ENCODE assay signal across 8 cellular contexts in genomic region chr12:132827763-132828703, GRCh38. TPM values are rescaled to one million over a fixed set of nuclear protein-coding genes. Genes with fewer than 3 reads are reported as not detected.
DNase-seq lines count a peak whose midpoint lies in the region; ATAC-seq and TF ChIP-seq lines count a peak whose summit lies in the region.

No MANE protein-coding gene starts in this region.

- H3K4me3 ChIP-seq in HAP-1: peak overlapping the region; percentile 78
- peak overlapping the region; percentile 87 for H3K4me3 ChIP-seq in LNCaP clone FGC (ENCODE audit: low read depth, low read length)

- H3K4me1 ChIP-seq in HAP-1 (peaks cover 5% of the 10 kb centered on the region; the same call in 1 of the 2 replicates), foreskin keratinocyte (peaks cover 9% of the 10 kb centered on the region)

- peaks cover 14% of the 10 kb centered on the region for H3K36me3 Mint-ChIP-seq in activated T-cell treated with anti-CD3 and anti-CD28 coated beads, Interleukin-2, amount 50 U/mL, for 4 hours (ENCODE audit: insufficient read depth)
- H3K36me3 Mint-ChIP-seq in osteocyte (ENCODE audit: unreplicated experiment): peaks cover 39% of the 10 kb centered on the region

- TF ChIP-seq CTCF in LNCaP clone FGC (IDR thresholded peaks at IDR 0.05; ENCODE audit: control insufficient read depth, extremely low read depth, insufficient read depth) (0 out of 2 replicates have a peak, but pooled peaks have one; percentile 4), foreskin keratinocyte (conservative IDR thresholded peaks at IDR 0.05) (no peak), osteocyte (IDR thresholded peaks at IDR 0.05) (no peak)

- peak overlapping the region; percentile 89 for H3K4me3 Mint-ChIP-seq in activated T-cell treated with anti-CD3 and anti-CD28 coated beads, Interleukin-2, amount 50 U/mL, for 4 hours
- H3K4me3 Mint-ChIP-seq in osteocyte (ENCODE audit: unreplicated experiment): peak overlapping the region; percentile 88

- no peaks in the 10 kb centered on the region for H3K9me3 Mint-ChIP-seq in activated T-cell treated with anti-CD3 and anti-CD28 coated beads, Interleukin-2, amount 50 U/mL, for 4 hours
- H3K9me3 Mint-ChIP-seq in osteocyte (ENCODE audit: unreplicated experiment): no peaks in the 10 kb centered on the region

- H3K9me3 ChIP-seq in HAP-1: peaks cover 4% of the 10 kb centered on the region; the same call in 1 of the 2 replicates

- peak; percentile 65 to 66 for ATAC-seq in activated T-cell treated with anti-CD3 and anti-CD28 coated beads, Interleukin-2, amount 50 U/mL, for 4 hours
- ATAC-seq in foreskin keratinocyte: peak; percentile 39

- peak; percentile 31 for DNase-seq in activated naive CD4-positive, alpha-beta T cell treated with Interleukin-2 at 50 U/mL for 16 hours
- no peak for DNase-seq in activated naive CD4-positive, alpha-beta T cell treated with anti-CD3 and anti-CD28 coated beads, Interleukin-2, amount 50 U/mL, for 16 hours
- DNase-seq in HAP-1 (ENCODE audit: low spot score in 2 of 2): peak in 1 of 2 experiments; percentile 14
- peak; percentile 81 for DNase-seq in LNCaP clone FGC (ENCODE audit: low read depth)
- DNase-seq in activated T-cell treated with anti-CD3 and anti-CD28 coated beads, Interleukin-2, amount 50 U/mL, for 4 hours: no peak
- DNase-seq in foreskin keratinocyte: peak; percentile 29 to 57
- no peak for DNase-seq in osteocyte (ENCODE audit: extremely low spot score, unreplicated experiment)
- no peak for DNase-seq in superior temporal gyrus (ENCODE audit: extremely low spot score)

- peaks cover 40% of the 10 kb centered on the region for H3K4me1 Mint-ChIP-seq in activated T-cell treated with anti-CD3 and anti-CD28 coated beads, Interleukin-2, amount 50 U/mL, for 4 hours (ENCODE audit: low read depth)
- peaks cover 31% of the 10 kb centered on the region for H3K4me1 Mint-ChIP-seq in osteocyte (ENCODE audit: unreplicated experiment)

- H3K27ac Mint-ChIP-seq in osteocyte (ENCODE audit: unreplicated experiment): peak overlapping the region; percentile 96

- peak overlapping the region; percentile 68 for H3K27ac ChIP-seq in foreskin keratinocyte

- no peaks in the 10 kb centered on the region for H3K27me3 ChIP-seq in HAP-1 (ENCODE audit: low read depth)
- no peaks in the 10 kb centered on the region for H3K27me3 ChIP-seq in foreskin keratinocyte

- H3K27me3 Mint-ChIP-seq in activated T-cell treated with anti-CD3 and anti-CD28 coated beads, Interleukin-2, amount 50 U/mL, for 4 hours (ENCODE audit: low read depth): no peaks in the 10 kb centered on the region
- H3K27me3 Mint-ChIP-seq in osteocyte (ENCODE audit: unreplicated experiment): no peaks in the 10 kb centered on the region

- in situ Hi-C loops in HAP-1 (cut with MboI; ENCODE audit: low sequenced_read_pairs): no loop called here

- H3K36me3 ChIP-seq in HAP-1 (replicated peaks): peaks cover 29% of the 10 kb centered on the region

RNA-seq across cellular contexts. Expression of gene GOLGA3, which starts 0.6 kb away (rescaled TPM):
- total RNA-seq in activated T-cell treated with anti-CD3 and anti-CD28 coated beads, Interleukin-2, amount 50 U/mL, for 4 hours: 10 to 100 TPM; 74.6 to 86.9 (median 75.9) TPM
- total RNA-seq in foreskin keratinocyte (50.2 and 58.3 TPM in 2 replicates), osteocyte (104 and 114 TPM in 2 replicates)
- 8.2 and 9.1 TPM in 2 replicates for polyA plus RNA-seq in foreskin keratinocyte

RNA-seq across cellular contexts. Expression of gene CHFR, which starts 59.4 kb away (rescaled TPM):
- total RNA-seq in activated T-cell treated with anti-CD3 and anti-CD28 coated beads, Interleukin-2, amount 50 U/mL, for 4 hours: 10 to 100 TPM; 52.3 to 54.4 (median 53.5) TPM
- 21.6 and 27.0 TPM in 2 replicates for total RNA-seq in foreskin keratinocyte
- polyA plus RNA-seq in foreskin keratinocyte: 13.6 and 13.8 TPM in 2 replicates
- 58.4 and 63.3 TPM in 2 replicates for total RNA-seq in osteocyte

Comparison
In these comparisons a context has a peak if more than half of its experiments do, and no peak if none do; other contexts are left out.
1. DNase-seq: peak in activated naive CD4-positive, alpha-beta T cell treated with Interleukin-2 at 50 U/mL for 16 hours (single experiment), LNCaP clone FGC (single experiment) and foreskin keratinocyte (2 of 2); none in activated naive CD4-positive, alpha-beta T cell treated with anti-CD3 and anti-CD28 coated beads, Interleukin-2, amount 50 U/mL, for 16 hours (single experiment), activated T-cell treated with anti-CD3 and anti-CD28 coated beads, Interleukin-2, amount 50 U/mL, for 4 hours (single experiment), osteocyte (single experiment) and superior temporal gyrus (single experiment).